Comparison of ENCODE assay signal across 21 cellular contexts in the genomic region with DNA sequence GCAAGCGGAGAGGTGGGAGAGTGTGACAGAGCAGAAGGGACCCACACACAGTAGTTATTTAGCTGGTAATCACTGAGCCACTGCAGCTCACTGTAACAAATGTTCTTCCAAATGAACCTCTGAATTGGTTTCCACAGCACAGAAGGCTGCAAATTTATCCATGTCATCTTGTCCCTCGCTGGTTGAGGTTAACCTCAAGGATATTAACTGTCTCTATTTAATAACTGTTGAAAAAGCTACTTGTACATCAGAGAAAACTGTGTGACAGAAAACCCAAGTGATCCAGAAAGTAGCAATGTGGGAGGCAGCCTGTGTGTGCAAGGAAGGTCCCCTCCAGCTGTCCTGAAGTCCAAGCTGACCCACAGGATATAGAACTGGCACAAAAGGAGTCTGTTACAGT.
A peak's percentile ranks its signal among the peaks of the same experiment; 100 is the strongest.
DNase-seq lines count a peak whose midpoint lies in the region; ATAC-seq and TF ChIP-seq lines count a peak whose summit lies in the region.
"Had no signal": no experiment of that assay in that cellular context is flagged by ENCODE, and none has a peak within 500 bp of the region (broad histone marks: within the 10 kb centered on the region; RNA-seq: fewer than 3 reads in every experiment).

No MANE protein-coding gene starts in this region.

- H3K27me3 ChIP-seq in spleen (replicated peaks in 1 of 7) = no peaks in the 10 kb centered on the region

- no peaks in the 10 kb centered on the region for H3K4me1 ChIP-seq in spleen
- H3K4me1 ChIP-seq: HAP-1 had no signal

- H3K4me3 ChIP-seq in skeletal muscle cell (ENCODE audit: low read depth, low read length) = no peak overlapping the region
- no peak overlapping the region for H3K4me3 ChIP-seq in spleen
- H3K4me3 ChIP-seq: HAP-1, K562 had no signal

- no peak overlapping the region for H3K27ac ChIP-seq in spleen
- H3K27ac ChIP-seq: HL-60 had no signal

- ATAC-seq in HG03520 (IDR thresholded peaks at IDR 0.05; ENCODE audit: unreplicated experiment) (no peak), GM19467 (IDR thresholded peaks at IDR 0.05; ENCODE audit: unreplicated experiment) (no peak)
- ATAC-seq: HepG2, K562 had no signal

- H3K36me3 ChIP-seq in spleen = no peaks in the 10 kb centered on the region
- H3K36me3 ChIP-seq: HAP-1 had no signal

- intact Hi-C loops in spleen (cut with DNase I; ENCODE audit: low total_unique reads) = no loop called here

- TF ChIP-seq POLR2A in spleen (IDR thresholded peaks at IDR 0.05) = no peak

- WGBS in spleen, 5 donors = 61 to 69% (median 67%) methylated on average over 2 of the region's 2 CpGs

- DNase-seq in LHCN-M2 (ENCODE audit: low read depth) (peak; percentile 90), amniotic epithelial cell (ENCODE audit: low read depth) (peak; percentile 5), myocyte (ENCODE audit: low read depth) (peak; percentile 82), skeletal muscle cell (ENCODE audit: low read depth) (peak; percentile 36), NCI-H748 treated with DMSO at 0.1 percent for 48 hours (lab: John Stamatoyannopoulos, UW) (no peak), spleen (no peak)
- DNase-seq: CD4-positive, alpha-beta T cell; COR-L47; DMS 273 treated with DMSO at 0.1 percent for 48 hours; DND-41; NCI-H1694 treated with DMSO at 0.1 percent for 48 hours; NCI-H2081 treated with DMSO at 0.1 percent for 48 hours; NCI-H2171 treated with DMSO at 0.1 percent for 48 hours; NCI-H524 treated with DMSO at 0.1 percent for 48 hours; Right ventricle myocardium superior had no signal

- TF ChIP-seq CTCF in spleen (IDR thresholded peaks at IDR 0.05 in 8 of 11, conservative IDR thresholded peaks at IDR 0.05 in 3 of 11) = no peak

- H3K9me3 ChIP-seq in spleen = no peaks in the 10 kb centered on the region
- H3K9me3 ChIP-seq: HAP-1 had no signal

Comparison
In these comparisons a context has a peak if more than half of its experiments do, and no peak if none do; other contexts are left out.
1. DNase-seq: peak in LHCN-M2 (single experiment), amniotic epithelial cell (single experiment), myocyte (single experiment) and skeletal muscle cell (single experiment); none in NCI-H748 treated with DMSO at 0.1 percent for 48 hours (single experiment) and spleen (single experiment).